ENCODE assay signal across 15 cellular contexts in genomic region chr1:8597455-8597854, GRCh38.
DNase-seq lines count a peak whose midpoint lies in the region; ATAC-seq and TF ChIP-seq lines count a peak whose summit lies in the region.
"Had no signal": no experiment of that assay in that cellular context is flagged by ENCODE, and none has a peak within 500 bp of the region (broad histone marks: within the 10 kb centered on the region; RNA-seq: fewer than 3 reads in every experiment).

No MANE protein-coding gene starts in this region.

- H2AFZ ChIP-seq in hepatocyte, result no peak overlapping the region

- H3K9me3 ChIP-seq in hepatocyte (ENCODE audit: low read depth) (no peaks in the 10 kb centered on the region), thoracic aorta (no peaks in the 10 kb centered on the region)

- WGBS in hepatocyte (ENCODE audit: low lambda C conversion rate, missing lambda C conversion rate), result 68% methylated on average over 4 of the region's 4 CpGs

- no peaks in the 10 kb centered on the region for H3K27me3 ChIP-seq in hepatocyte
- H3K27me3 ChIP-seq in thoracic aorta (replicated peaks; ENCODE audit: insufficient read depth), result no peaks in the 10 kb centered on the region

- H3K79me2 ChIP-seq in hepatocyte, result peaks cover 80% of the 10 kb centered on the region

- TF ChIP-seq CTCF in brain (conservative IDR thresholded peaks at IDR 0.05) (no peak), hepatocyte (IDR thresholded peaks at IDR 0.05; ENCODE audit: poor library complexity) (no peak), thoracic aorta (IDR thresholded peaks at IDR 0.05) (no peak)

- peak; percentile 24 for DNase-seq in NCI-H1092 treated with DMSO at 0.1 percent for 48 hours (lab: John Stamatoyannopoulos, UW)
- no peak for DNase-seq in NCI-H1092 (lab: John Stamatoyannopoulos, UW)
- no peak for DNase-seq in hepatocyte (ENCODE audit: low spot score)
- DNase-seq in thoracic aorta (ENCODE audit: low spot score), result no peak
- no peak for DNase-seq in T1000 (lab: John Stamatoyannopoulos, UW)
- no peak for DNase-seq in T-helper 2 cell treated with Interferon-gamma antibody and Interleukin-4, amounts not matched to agents 5 μg/mL and 100 μg/mL, for 36 hours (ENCODE audit: low spot score)
- DNase-seq: activated CD4-positive, alpha-beta T cell treated with anti-CD3 and anti-CD28 coated beads for 48 hours; activated naive CD8-positive, alpha-beta T cell treated with anti-CD3 and anti-CD28 coated beads, Interleukin-2, amount 50 U/mL, for 24 hours; activated T-cell treated with anti-CD3 and anti-CD28 coated beads, Interleukin-2, amount 50 U/mL, for 24 hours; CD4-positive, CD25-positive, alpha-beta regulatory T cell; T-helper 17 cell had no signal

- H3K27ac Mint-ChIP-seq in brain, result peak overlapping the region in 4 of 5 experiments; percentile 58 to 90 (median 85)
- H3K27ac Mint-ChIP-seq in T-helper 2 cell treated with Interferon-gamma antibody and Interleukin-4, amounts not matched to agents 5 μg/mL and 100 μg/mL, for 36 hours, result no peak overlapping the region
- H3K27ac Mint-ChIP-seq: activated naive CD8-positive, alpha-beta T cell treated with anti-CD3 and anti-CD28 coated beads, Interleukin-2, amount 50 U/mL, for 24 hours; activated T-cell treated with anti-CD3 and anti-CD28 coated beads, Interleukin-2, amount 50 U/mL, for 24 hours; T-helper 17 cell had no signal

- peaks cover 33% of the 10 kb centered on the region for H3K36me3 Mint-ChIP-seq in brain
- H3K36me3 Mint-ChIP-seq in T-helper 2 cell treated with Interferon-gamma antibody and Interleukin-4, amounts not matched to agents 5 μg/mL and 100 μg/mL, for 36 hours (ENCODE audit: low read depth), result peaks cover 27% of the 10 kb centered on the region
- H3K36me3 Mint-ChIP-seq: CD4-positive, CD25-positive, alpha-beta regulatory T cell had no signal

- H3K27ac ChIP-seq in hepatocyte, result peak overlapping the region; percentile 24
- H3K27ac ChIP-seq in thoracic aorta, result peak overlapping the region; percentile 9 to 61
- H3K27ac ChIP-seq: 22Rv1, RWPE1 had no signal

- H3K4me3 ChIP-seq in hepatocyte (no peak overlapping the region), thoracic aorta (peak overlapping the region; percentile 62)

- H3K36me3 ChIP-seq in hepatocyte (replicated peaks; ENCODE audit: insufficient read depth, low read depth) (no peaks in the 10 kb centered on the region), thoracic aorta (no peaks in the 10 kb centered on the region)

- no peaks in the 10 kb centered on the region for H3K27me3 Mint-ChIP-seq in brain
- no peaks in the 10 kb centered on the region for H3K27me3 Mint-ChIP-seq in T-helper 2 cell treated with Interferon-gamma antibody and Interleukin-4, amounts not matched to agents 5 μg/mL and 100 μg/mL, for 36 hours (ENCODE audit: low read depth)
- H3K27me3 Mint-ChIP-seq: activated naive CD8-positive, alpha-beta T cell treated with anti-CD3 and anti-CD28 coated beads, Interleukin-2, amount 50 U/mL, for 24 hours; activated T-cell treated with anti-CD3 and anti-CD28 coated beads, Interleukin-2, amount 50 U/mL, for 24 hours; CD4-positive, CD25-positive, alpha-beta regulatory T cell; T-helper 17 cell had no signal

- H4K20me1 ChIP-seq in hepatocyte (ENCODE audit: insufficient read depth, poor library complexity, severe bottlenecking), result peaks cover 16% of the 10 kb centered on the region

- peaks cover 0 to 4% (median 0%) of the 10 kb centered on the region in 5 experiments for H3K9me3 Mint-ChIP-seq in brain
- no peaks in the 10 kb centered on the region for H3K9me3 Mint-ChIP-seq in T-helper 2 cell treated with Interferon-gamma antibody and Interleukin-4, amounts not matched to agents 5 μg/mL and 100 μg/mL, for 36 hours
- H3K9me3 Mint-ChIP-seq: activated T-cell treated with anti-CD3 and anti-CD28 coated beads, Interleukin-2, amount 50 U/mL, for 24 hours had no signal

- H3K4me1 ChIP-seq in hepatocyte (ENCODE audit: insufficient read depth) (peaks cover 15% of the 10 kb centered on the region), thoracic aorta (ENCODE audit: control insufficient read depth in 1 of 2, low read depth in 2 of 2) (peaks cover 7 to 44% of the 10 kb centered on the region in 2 donors)

- H3K9me2 ChIP-seq in hepatocyte (replicated peaks; ENCODE audit: insufficient read depth), result no peaks in the 10 kb centered on the region

- peaks cover 87% of the 10 kb centered on the region for H3K4me1 Mint-ChIP-seq in brain
- H3K4me1 Mint-ChIP-seq in T-helper 2 cell treated with Interferon-gamma antibody and Interleukin-4, amounts not matched to agents 5 μg/mL and 100 μg/mL, for 36 hours (ENCODE audit: low read depth), result peaks cover 38% of the 10 kb centered on the region

- ATAC-seq in thoracic aorta (ENCODE audit: insufficient number of reproducible peaks, low FRiP score, low read depth) (no peak), GM21381 (IDR thresholded peaks at IDR 0.05; ENCODE audit: unreplicated experiment) (no peak)
- ATAC-seq: activated naive CD8-positive, alpha-beta T cell treated with anti-CD3 and anti-CD28 coated beads, Interleukin-2, amount 50 U/mL, for 24 hours; T-helper 17 cell had no signal

- no peak overlapping the region for H3K4me2 ChIP-seq in hepatocyte

- peak overlapping the region in 3 of 5 experiments; percentile 43 to 77 (median 57) for H3K4me3 Mint-ChIP-seq in brain
- H3K4me3 Mint-ChIP-seq in T-helper 2 cell treated with Interferon-gamma antibody and Interleukin-4, amounts not matched to agents 5 μg/mL and 100 μg/mL, for 36 hours, result no peak overlapping the region
- H3K4me3 Mint-ChIP-seq: activated naive CD8-positive, alpha-beta T cell treated with anti-CD3 and anti-CD28 coated beads, Interleukin-2, amount 50 U/mL, for 24 hours; activated T-cell treated with anti-CD3 and anti-CD28 coated beads, Interleukin-2, amount 50 U/mL, for 24 hours; CD4-positive, CD25-positive, alpha-beta regulatory T cell; T-helper 17 cell had no signal
